In the genomic region with DNA sequence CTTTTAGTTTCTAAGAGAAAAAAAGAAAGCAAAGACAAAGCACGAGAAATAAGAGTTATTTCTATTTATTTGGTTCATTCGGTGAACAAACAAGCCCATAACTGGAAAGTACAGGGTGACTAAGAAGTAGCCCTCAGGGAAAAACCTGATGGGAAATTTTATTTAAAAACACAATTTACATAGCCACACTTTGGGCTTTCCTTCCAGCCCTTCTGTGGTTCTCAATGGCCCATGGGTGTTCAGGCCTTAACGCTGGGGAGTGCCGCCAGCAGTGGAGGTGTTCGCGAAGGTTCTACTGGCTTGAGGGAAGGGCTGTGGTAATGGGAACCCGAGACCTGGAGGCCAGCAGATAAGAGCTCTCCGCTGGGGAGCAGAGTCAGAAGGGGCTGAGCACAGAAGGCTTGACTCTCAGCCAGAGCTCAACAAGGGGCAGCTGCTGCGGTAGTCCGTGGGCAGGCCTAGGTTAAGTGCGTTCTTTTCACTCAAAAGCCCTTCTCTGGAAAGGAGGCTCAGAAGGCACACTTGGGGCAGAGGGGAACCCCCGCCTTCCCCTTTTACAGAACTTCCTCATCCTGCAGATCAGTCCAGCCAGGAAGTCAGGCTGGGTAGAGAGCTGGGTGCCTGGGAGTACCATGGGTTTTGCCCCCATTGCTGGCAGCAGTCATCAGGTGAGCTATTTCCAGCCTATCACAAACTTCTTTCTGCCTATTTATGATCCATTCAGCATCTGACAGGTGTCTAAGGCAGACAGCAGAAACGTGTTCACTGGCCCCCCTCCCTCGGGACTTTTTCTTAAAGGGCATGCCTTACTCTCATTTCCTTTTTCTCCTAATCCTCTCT, we compare ENCODE assay signal across 8 cellular contexts. TPM values are rescaled to one million over a fixed set of nuclear protein-coding genes. Genes with fewer than 3 reads are reported as not detected.
DNase-seq lines count a peak whose midpoint lies in the region; ATAC-seq and TF ChIP-seq lines count a peak whose summit lies in the region.

No MANE protein-coding gene starts in this region.

- H3K27me3 Mint-ChIP-seq in Calu3 (ENCODE audit: unreplicated experiment), result peaks cover 8% of the 10 kb centered on the region
- H3K27me3 Mint-ChIP-seq in nephron progenitor cell (ENCODE audit: low read depth, poor library complexity), result peaks cover 19% of the 10 kb centered on the region

- H3K27me3 ChIP-seq in heart left ventricle (peaks cover 0 to 12% (median 0%) of the 10 kb centered on the region in 9 donors), testis (no peaks in the 10 kb centered on the region)

- peaks cover 5% of the 10 kb centered on the region for H3K4me1 Mint-ChIP-seq in Calu3 (ENCODE audit: low read depth, unreplicated experiment)
- peaks cover 4% of the 10 kb centered on the region for H3K4me1 Mint-ChIP-seq in nephron progenitor cell

- H3K27ac ChIP-seq in heart left ventricle (peak overlapping the region in 2 of 12 donors; percentile 17 to 40), testis (no peak overlapping the region)

- no peak for TF ChIP-seq CTCF in Calu3 (IDR thresholded peaks at IDR 0.05; ENCODE audit: unreplicated experiment)
- TF ChIP-seq CTCF in heart left ventricle (IDR thresholded peaks at IDR 0.05), result no peak
- TF ChIP-seq CTCF in nephron progenitor cell (IDR thresholded peaks at IDR 0.05), result no peak
- TF ChIP-seq CTCF in testis (IDR thresholded peaks at IDR 0.05), result no peak
- TF ChIP-seq CTCF in foreskin fibroblast (IDR thresholded peaks at IDR 0.05; ENCODE audit: low read depth, low read length), result no peak

- H3K9me3 Mint-ChIP-seq in Calu3 (ENCODE audit: low read depth, unreplicated experiment) (peaks cover 3% of the 10 kb centered on the region), nephron progenitor cell (peaks cover 23% of the 10 kb centered on the region)

- H3K4me3 Mint-ChIP-seq in Calu3 (ENCODE audit: low read depth, unreplicated experiment), result no peak overlapping the region
- no peak overlapping the region for H3K4me3 Mint-ChIP-seq in nephron progenitor cell

- no peak overlapping the region for H3K27ac Mint-ChIP-seq in Calu3 (ENCODE audit: unreplicated experiment)
- no peak overlapping the region for H3K27ac Mint-ChIP-seq in nephron progenitor cell

- intact Hi-C loops in Calu3 (cut with micrococcal nuclease; ENCODE audit: unreplicated experiment), result no loop called here
- intact Hi-C loops in heart left ventricle (cut with DNase I), result no loop called here
- intact Hi-C loops in testis (cut with DNase I; ENCODE audit: low total_unique reads), result no loop called here

- BruUV-seq in Calu3 (replicated peaks; lab: Mats Ljungman, UMichigan), result no TSS peak

- H3K9me3 ChIP-seq in heart left ventricle, result peaks cover 0 to 10% (median 2%) of the 10 kb centered on the region in 12 donors
- H3K9me3 ChIP-seq in testis, result no peaks in the 10 kb centered on the region

- CTCF ChIA-PET in Calu3 (lab: Charles Lee), result no interaction called here

- H3K36me3 ChIP-seq in heart left ventricle, result no peaks in the 10 kb centered on the region
- H3K36me3 ChIP-seq in testis (ENCODE audit: low read depth, missing control alignments), result no peaks in the 10 kb centered on the region

- 51 to 66% (median 61%) methylated on average over 13 to 14 of the region's 14 CpGs for WGBS in heart left ventricle, 4 donors
- WGBS in testis, 2 donors, result 58% methylated on average over 14 of the region's 14 CpGs

- H3K4me3 ChIP-seq in heart left ventricle (peak overlapping the region in 1 of 12 donors; percentile 3), testis (no peak overlapping the region), foreskin fibroblast (ENCODE audit: low read depth in 1 of 2, low read length in 2 of 2) (no peak overlapping the region)

- TF ChIP-seq POLR2A in Raji (IDR thresholded peaks at IDR 0.05; ENCODE audit: insufficient read depth, low read depth, low read length) (peak; percentile 40), heart left ventricle (IDR thresholded peaks at IDR 0.05) (no peak), testis (IDR thresholded peaks at IDR 0.05) (no peak)

- DNase-seq in Calu3 (peak; percentile 1), GM19238 (ENCODE audit: insufficient read length, low spot score) (peak; percentile 64), heart left ventricle (peak in 3 of 5 donors; percentile 29 to 60 (median 37)), nephron progenitor cell (no peak), testis (no peak), foreskin fibroblast (no peak)

- H3K4me1 ChIP-seq in heart left ventricle, result peaks cover 0 to 22% (median 0%) of the 10 kb centered on the region in 12 donors
- no peaks in the 10 kb centered on the region for H3K4me1 ChIP-seq in testis

- peak; percentile 74 for ATAC-seq in HG03135 (IDR thresholded peaks at IDR 0.05; ENCODE audit: unreplicated experiment)
- ATAC-seq in heart left ventricle, result peak in 3 of 4 donors; percentile 51 to 87 (median 81)

- no peaks in the 10 kb centered on the region for H3K36me3 Mint-ChIP-seq in Calu3 (ENCODE audit: insufficient read depth, unreplicated experiment)
- H3K36me3 Mint-ChIP-seq in nephron progenitor cell (ENCODE audit: low read depth), result no peaks in the 10 kb centered on the region

RNA-seq across cellular contexts. Expression of a gene that starts 8.8 kb away (rescaled TPM):
- total RNA-seq in Calu3 (2022), result 5.1 and 6.5 TPM in 2 replicates
- 10 to 100 TPM in 1 of 9 donors, 1 to 10 TPM in 6, under 1 TPM in 2; 0.56 to 10.3 (median 2.0) TPM for total RNA-seq in heart left ventricle
- polyA plus RNA-seq in heart left ventricle, result under 1 TPM; 0.38 to 0.71 TPM
- 1 to 10 TPM; 5.6 to 6.2 TPM for total RNA-seq in testis
- polyA plus RNA-seq in testis (ENCODE audit: insufficient read depth, low read depth, low replicate concordance), result 12.2 TPM

Comparison
In these comparisons a context has a peak if more than half of its experiments do, and no peak if none do; other contexts are left out.
1. DNase-seq: peak in Calu3 (single experiment), GM19238 (single experiment) and heart left ventricle (3 of 5); none in nephron progenitor cell (single experiment), testis (single experiment) and foreskin fibroblast (0 of 2).